Comparison of ENCODE assay signal across 10 cellular contexts in genomic region chr21:31554511-31555022, GRCh38.
DNase-seq lines count a peak whose midpoint lies in the region; ATAC-seq and TF ChIP-seq lines count a peak whose summit lies in the region.
"Had no signal": no experiment of that assay in that cellular context is flagged by ENCODE, and none has a peak within 500 bp of the region (broad histone marks: within the 10 kb centered on the region; RNA-seq: fewer than 3 reads in every experiment).

No MANE protein-coding gene starts in this region.

- H3K27me3 Mint-ChIP-seq in activated naive CD4-positive, alpha-beta T cell treated with anti-CD3 and anti-CD28 coated beads, Interleukin-2, amount 50 U/mL, for 24 hours: peaks cover 4% of the 10 kb centered on the region
- no peaks in the 10 kb centered on the region for H3K27me3 Mint-ChIP-seq in osteocyte (ENCODE audit: unreplicated experiment)

- H3K4me1 ChIP-seq in ACC112 (ENCODE audit: control insufficient read depth, insufficient read depth, low read length, unreplicated experiment) (peaks cover 13% of the 10 kb centered on the region), HUES64 (ENCODE audit: insufficient read depth, low read length) (peaks cover 46% of the 10 kb centered on the region)

- peaks cover 1% of the 10 kb centered on the region for H3K36me3 Mint-ChIP-seq in activated naive CD4-positive, alpha-beta T cell treated with anti-CD3 and anti-CD28 coated beads, Interleukin-2, amount 50 U/mL, for 24 hours
- H3K36me3 Mint-ChIP-seq in osteocyte (ENCODE audit: unreplicated experiment): no peaks in the 10 kb centered on the region

- peak overlapping the region; percentile 87 for H3K27ac Mint-ChIP-seq in activated naive CD4-positive, alpha-beta T cell treated with anti-CD3 and anti-CD28 coated beads, Interleukin-2, amount 50 U/mL, for 24 hours
- peak overlapping the region; percentile 74 for H3K27ac Mint-ChIP-seq in osteocyte (ENCODE audit: unreplicated experiment)
- H3K27ac Mint-ChIP-seq: CD8-positive, alpha-beta T cell had no signal

- H3K4me3 ChIP-seq in ACC112 (ENCODE audit: low read depth, low read length) (peak overlapping the region; percentile 36; the same call in 1 of the 2 replicates), HUES64 (ENCODE audit: low read length) (peak overlapping the region; percentile 71; the same call in 1 of the 2 replicates)
- H3K4me3 ChIP-seq: ovary had no signal

- DNase-seq in osteocyte (ENCODE audit: extremely low spot score, unreplicated experiment): no peak
- no peak for DNase-seq in NCI-H146 treated with DMSO at 0.1 percent for 48 hours (lab: John Stamatoyannopoulos, UW; ENCODE audit: unreplicated experiment)
- no peak for DNase-seq in KG1 (lab: John Stamatoyannopoulos, UW)
- DNase-seq in hippocampal formation (lab: John Stamatoyannopoulos, UW): no peak

- H3K4me1 Mint-ChIP-seq in activated naive CD4-positive, alpha-beta T cell treated with anti-CD3 and anti-CD28 coated beads, Interleukin-2, amount 50 U/mL, for 24 hours: peaks cover 43% of the 10 kb centered on the region
- peaks cover 31% of the 10 kb centered on the region for H3K4me1 Mint-ChIP-seq in osteocyte (ENCODE audit: unreplicated experiment)

- no peaks in the 10 kb centered on the region for H3K79me2 ChIP-seq in ACC112 (ENCODE audit: control insufficient read depth, insufficient read depth, low read length, unreplicated experiment)

- H3K9ac ChIP-seq in HUES64 (ENCODE audit: low read depth, low read length): peak overlapping the region; percentile 77

- H3K27ac ChIP-seq in ACC112 (ENCODE audit: low read depth, low read length) (no peak overlapping the region), HUES64 (ENCODE audit: low read depth, low read length) (peak overlapping the region; percentile 92)
- H3K27ac ChIP-seq: ovary had no signal

- no peaks in the 10 kb centered on the region for H3K9me3 Mint-ChIP-seq in activated naive CD4-positive, alpha-beta T cell treated with anti-CD3 and anti-CD28 coated beads, Interleukin-2, amount 50 U/mL, for 24 hours
- H3K9me3 Mint-ChIP-seq in osteocyte (ENCODE audit: unreplicated experiment): no peaks in the 10 kb centered on the region
- H3K9me3 Mint-ChIP-seq: CD8-positive, alpha-beta T cell had no signal

- 27% methylated on average over 6 of the region's 7 CpGs for WGBS in HUES64

- H3K9me3 ChIP-seq in HUES64 (ENCODE audit: insufficient read depth, low read depth, low read length): no peaks in the 10 kb centered on the region
- H3K9me3 ChIP-seq: ovary had no signal

- no peaks in the 10 kb centered on the region for H3K36me3 ChIP-seq in ACC112 (ENCODE audit: insufficient read depth, low read length)
- H3K36me3 ChIP-seq in HUES64 (ENCODE audit: insufficient read depth, low read length): no peaks in the 10 kb centered on the region
- H3K36me3 ChIP-seq: ovary had no signal

- H3K27me3 ChIP-seq in ACC112 (ENCODE audit: insufficient read depth, low read length): peaks cover 16% of the 10 kb centered on the region; the same call in 1 of the 2 replicates
- H3K27me3 ChIP-seq in HUES64 (ENCODE audit: insufficient read depth, low read length): peaks cover 16% of the 10 kb centered on the region
- H3K27me3 ChIP-seq: ovary had no signal

- TF ChIP-seq CTCF in osteocyte (IDR thresholded peaks at IDR 0.05): no peak

- H3K4me3 Mint-ChIP-seq in activated naive CD4-positive, alpha-beta T cell treated with anti-CD3 and anti-CD28 coated beads, Interleukin-2, amount 50 U/mL, for 24 hours: peak overlapping the region; percentile 79
- H3K4me3 Mint-ChIP-seq in osteocyte (ENCODE audit: unreplicated experiment): no peak overlapping the region
- H3K4me3 Mint-ChIP-seq: CD8-positive, alpha-beta T cell had no signal

- peak overlapping the region; percentile 63 for H2AFZ ChIP-seq in ACC112 (ENCODE audit: low read length, unreplicated experiment)

- ATAC-seq in GM21526 (IDR thresholded peaks at IDR 0.05; ENCODE audit: low FRiP score, unreplicated experiment): peak; percentile 53
- ATAC-seq: CD8-positive, alpha-beta T cell had no signal
